22 cellular contexts compared by ENCODE assay signal in the genomic region with DNA sequence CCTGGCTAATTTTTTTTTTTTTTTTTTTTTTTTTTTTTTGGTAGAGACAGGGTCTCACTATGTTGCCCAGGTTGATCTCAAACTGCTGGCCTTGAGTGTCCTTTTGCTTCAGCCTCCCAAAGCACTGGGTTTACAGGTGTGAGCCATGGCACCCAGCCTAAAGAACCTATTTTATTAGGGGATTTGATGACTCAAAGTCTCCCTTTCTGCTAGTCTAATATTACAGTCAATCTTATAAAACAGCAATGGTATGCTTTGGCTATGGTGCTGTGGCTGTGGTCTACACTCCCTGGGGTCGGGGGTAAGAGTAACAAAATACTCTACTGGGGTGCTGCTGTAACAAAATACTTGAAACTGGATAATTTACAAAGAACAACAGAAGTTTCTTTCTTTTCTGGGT. TPM values are rescaled to one million over a fixed set of nuclear protein-coding genes. Genes with fewer than 3 reads are reported as not detected.
DNase-seq lines count a peak whose midpoint lies in the region; ATAC-seq and TF ChIP-seq lines count a peak whose summit lies in the region.
"Had no signal": no experiment of that assay in that cellular context is flagged by ENCODE, and none has a peak within 500 bp of the region (broad histone marks: within the 10 kb centered on the region; RNA-seq: fewer than 3 reads in every experiment).

No MANE protein-coding gene starts in this region.

- H2AFZ ChIP-seq in osteoblast (ENCODE audit: low read length): no peak overlapping the region
- H2AFZ ChIP-seq: GM23338 had no signal

- DNase-seq in GM03348 (ENCODE audit: low spot score): peak; percentile 16
- DNase-seq in LNCaP clone FGC (ENCODE audit: low read depth): peak; percentile 13
- no peak for DNase-seq in osteoblast (ENCODE audit: insufficient read length, low spot score, missing footprints)
- DNase-seq in left ventricle myocardium superior: no peak
- no peak for DNase-seq in NCI-H1694 (lab: John Stamatoyannopoulos, UW)
- DNase-seq: 8988T; ACHN; C1 segment of cervical spinal cord; Calu3; CD4-positive, alpha-beta memory T cell; COR-L47; DMS53; DND-41; GDM1; H9 had no signal

- H3K27ac ChIP-seq in osteoblast (ENCODE audit: low read depth, low read length): peak overlapping the region; percentile 34
- H3K27ac ChIP-seq: A549 had no signal

- intact Hi-C loops in left ventricle myocardium superior (cut with micrococcal nuclease): no loop called here

- no peaks in the 10 kb centered on the region for H3K36me3 ChIP-seq in osteoblast (ENCODE audit: insufficient read depth, low read length)

- H3K4me2 ChIP-seq in osteoblast (ENCODE audit: insufficient read depth, low read length): peak overlapping the region; percentile 15
- H3K4me2 ChIP-seq: A549, GM23338 had no signal

- H3K4me1 ChIP-seq in osteoblast (ENCODE audit: insufficient read depth, low read length): peaks cover 21% of the 10 kb centered on the region
- H3K4me1 ChIP-seq: A549 had no signal

- H3K4me3 ChIP-seq in LNCaP clone FGC (ENCODE audit: low read depth, low read length): no peak overlapping the region
- no peak overlapping the region for H3K4me3 ChIP-seq in osteoblast (ENCODE audit: insufficient read depth, low read length)
- H3K4me3 ChIP-seq: A549, GM23338 had no signal

- no peaks in the 10 kb centered on the region for H3K79me2 ChIP-seq in osteoblast (ENCODE audit: insufficient read depth, low read length)

- no peak for ATAC-seq in left ventricle myocardium superior
- no peak for ATAC-seq in HG03025 (IDR thresholded peaks at IDR 0.05; ENCODE audit: low FRiP score, unreplicated experiment)
- ATAC-seq in GM18868 (IDR thresholded peaks at IDR 0.05; ENCODE audit: unreplicated experiment): no peak
- ATAC-seq: A549, GM23338, HCT116 had no signal

- no peaks in the 10 kb centered on the region for H3K27me3 ChIP-seq in osteoblast (ENCODE audit: insufficient read depth, low read length)

- H3K9me3 ChIP-seq in osteoblast (ENCODE audit: low read depth, low read length): no peaks in the 10 kb centered on the region

- H4K20me1 ChIP-seq in osteoblast (ENCODE audit: insufficient read depth, low read length): no peaks in the 10 kb centered on the region

- TF ChIP-seq CTCF in LNCaP clone FGC (IDR thresholded peaks at IDR 0.05; ENCODE audit: control insufficient read depth, extremely low read depth, insufficient read depth): no peak
- TF ChIP-seq CTCF in osteoblast (IDR thresholded peaks at IDR 0.05; ENCODE audit: extremely low read depth, low read depth, low read length): no peak

RNA-seq across cellular contexts. Expression of a gene that starts 15.5 kb away (rescaled TPM):
- total RNA-seq in osteoblast (19.5 and 23.3 TPM in 2 replicates), left ventricle myocardium superior (21.6 TPM)

RNA-seq across cellular contexts. Expression of a gene that starts 44.8 kb away (rescaled TPM):
- total RNA-seq in osteoblast: 4.7 and 5.0 TPM in 2 replicates
- total RNA-seq in left ventricle myocardium superior: 5.3 TPM

RNA-seq across cellular contexts. Expression of a gene that starts 47.8 kb away (rescaled TPM):
- total RNA-seq in osteoblast (not detected in 2 replicates), left ventricle myocardium superior (not detected)
- total RNA-seq: Calu3; CD4-positive, alpha-beta memory T cell; GM23338; H4; H9; HFFc6 had no signal

Comparison
In these comparisons a context has a peak if more than half of its experiments do, and no peak if none do; other contexts are left out.
1. DNase-seq: peak in GM03348 (single experiment) and LNCaP clone FGC (single experiment); none in osteoblast (single experiment), left ventricle myocardium superior (single experiment) and NCI-H1694 (single experiment).